8 cellular contexts compared by ENCODE assay signal in genomic region chr2:120013569-120014223, GRCh38. TPM values are rescaled to one million over a fixed set of nuclear protein-coding genes. Genes with fewer than 3 reads are reported as not detected.
DNase-seq lines count a peak whose midpoint lies in the region; ATAC-seq and TF ChIP-seq lines count a peak whose summit lies in the region.

No MANE protein-coding gene starts in this region.

- TF ChIP-seq EP300 in ovary (IDR thresholded peaks at IDR 0.05) = no peak

- in situ Hi-C loops in SK-MEL-5 (cut with HindIII; ENCODE audit: low pct_unique_long_range_greater_than_20kb, low sequenced_read_pairs) = no loop called here

- H3K4me3 ChIP-seq in ACC112 (ENCODE audit: low read depth, low read length) (peak overlapping the region; percentile 100), fibroblast of pulmonary artery (replicated peaks; ENCODE audit: low read depth, low read length) (peak overlapping the region; percentile 77), ovary (peak overlapping the region; percentile 81)

- WGBS in ovary, 3 donors = 11 to 15% (median 14%) methylated on average over 19 of the region's 19 CpGs

- H3K27ac ChIP-seq in ACC112 (ENCODE audit: low read depth, low read length) (peak overlapping the region; percentile 8; the same call in 1 of the 2 replicates), ovary (peak overlapping the region; percentile 84 to 91)

- TF ChIP-seq CTCF in fibroblast of pulmonary artery (IDR thresholded peaks at IDR 0.05; ENCODE audit: low read length, missing control alignments) (no peak), ovary (IDR thresholded peaks at IDR 0.05) (no peak)

- H3K36me3 ChIP-seq in ACC112 (ENCODE audit: insufficient read depth, low read length) (no peaks in the 10 kb centered on the region), ovary (no peaks in the 10 kb centered on the region)

- peaks cover 20% of the 10 kb centered on the region for H3K4me1 ChIP-seq in ACC112 (ENCODE audit: control insufficient read depth, insufficient read depth, low read length, unreplicated experiment)
- H3K4me1 ChIP-seq in ovary (ENCODE audit: insufficient read depth) = peaks cover 2% of the 10 kb centered on the region

- H3K9me3 ChIP-seq in ovary = no peaks in the 10 kb centered on the region

- peak; percentile 1 for ATAC-seq in GM19043 (IDR thresholded peaks at IDR 0.05; ENCODE audit: low read depth, unreplicated experiment)
- no peak for ATAC-seq in activated CD4-positive, CD25-positive, alpha-beta regulatory T cell treated with anti-CD3 and anti-CD28 coated beads, Interleukin-2, amount 50 U/mL, for 24 hours

- H3K27me3 ChIP-seq in ACC112 (ENCODE audit: insufficient read depth, low read length) (no peaks in the 10 kb centered on the region), ovary (no peaks in the 10 kb centered on the region)

- H2AFZ ChIP-seq in ACC112 (ENCODE audit: low read length, unreplicated experiment) = peak overlapping the region; percentile 84

- peak; percentile 4 for DNase-seq in SK-MEL-5 (ENCODE audit: low read depth, low spot score)
- no peak for DNase-seq in fibroblast of pulmonary artery (ENCODE audit: low read depth)
- peak in 1 of 5 donors; percentile 42 for DNase-seq in ovary
- DNase-seq in HCEC 1CT = no peak
- DNase-seq in D341Med (ENCODE audit: low spot score) = no peak

- TF ChIP-seq POLR2A in ovary (IDR thresholded peaks at IDR 0.05) = no peak

- intact Hi-C loops in ovary (cut with DNase I) = loop anchor here in 1 of 4 donors (10.0 kb wide), 1 partner anchor 649 kb away; the partner anchor contains the start of genes C2orf76 and DBI

- H3K79me2 ChIP-seq in ACC112 (ENCODE audit: control insufficient read depth, insufficient read depth, low read length, unreplicated experiment) = peaks cover 42% of the 10 kb centered on the region

RNA-seq across cellular contexts. Expression of gene EPB41L5, which starts 0.8 kb away (rescaled TPM):
- total RNA-seq in SK-MEL-5 (2014; rRNA removed; shearing (Covaris generic)) = 7.1 and 7.9 TPM in 2 replicates
- 5.0 and 5.7 TPM in 2 replicates for polyA plus RNA-seq in SK-MEL-5 (2015; cell fraction: cytosol; rRNA removed)
- polyA plus RNA-seq in SK-MEL-5 (2015; cell fraction: nucleus; rRNA removed) = 11.5 and 15.1 TPM in 2 replicates
- total RNA-seq in ovary = 10 to 100 TPM; 20.5 to 39.5 (median 27.6) TPM
- 10 to 100 TPM in 1 of 2 donors, 1 to 10 TPM in 1; 9.3 to 14.7 TPM for polyA plus RNA-seq in ovary
